In genomic region chr4:73853246-73853704, GRCh38 we compare ENCODE assay signal across 11 cellular contexts. TPM values are rescaled to one million over a fixed set of nuclear protein-coding genes. Genes with fewer than 3 reads are reported as not detected.
DNase-seq lines count a peak whose midpoint lies in the region; ATAC-seq, FAIRE-seq and TF ChIP-seq lines count a peak whose summit lies in the region.
"Had no signal": no experiment of that assay in that cellular context is flagged by ENCODE, and none has a peak within 500 bp of the region (broad histone marks: within the 10 kb centered on the region; RNA-seq: fewer than 3 reads in every experiment).

Gene PF4V1, plus strand, starts transcription at chr4:73853296. Its CDS starts 67 bp downstream, at chr4:73853363.

- WGBS in pancreas, 2 donors: 18 to 20% methylated on average over 22 of the region's 22 CpGs

- H3K4me1 ChIP-seq in SJCRH30 (no peaks in the 10 kb centered on the region), pancreas (no peaks in the 10 kb centered on the region)

- DNase-seq in AG10803 (ENCODE audit: low read depth) (no peak), SJCRH30 (peak; percentile 34 to 44), fibroblast of villous mesenchyme (ENCODE audit: low read depth) (no peak), pancreas (peak in 5 of 6 donors; percentile 12 to 76 (median 43)), NCI-H1105 treated with DMSO at 0.1 percent for 48 hours (lab: John Stamatoyannopoulos, UW) (no peak), cerebellum (ENCODE audit: low spot score) (no peak), NCI-H2171 treated with DMSO at 0.1 percent for 48 hours (lab: John Stamatoyannopoulos, UW) (no peak)
- no peak for DNase-seq in stimulated activated CD4-positive, alpha-beta T cell treated with anti-CD3 and anti-CD28 coated beads, Interleukin-12 subunit alpha, Interleukin-12 subunit beta, amount 100 ng/mL, for 4 hours
- DNase-seq: activated T-cell treated with anti-CD3 and anti-CD28 coated beads, Interleukin-2, amount 50 U/mL, for 72 hours; CD4-positive, alpha-beta memory T cell had no signal

- H3K27me3 ChIP-seq in SJCRH30 (no peaks in the 10 kb centered on the region), pancreas (peaks cover 0 to under 1% (median 0%) of the 10 kb centered on the region in 4 donors)

- intact Hi-C loops in pancreas (cut with DNase I): no loop called here

- peak; percentile 42 for TF ChIP-seq CTCF in AG10803 (conservative IDR thresholded peaks at IDR 0.05; ENCODE audit: low read length)
- TF ChIP-seq CTCF in fibroblast of villous mesenchyme (IDR thresholded peaks at IDR 0.05; ENCODE audit: insufficient read depth, low read depth, low read length): peak; percentile 31
- no peak for TF ChIP-seq CTCF in pancreas (IDR thresholded peaks at IDR 0.05)

- H3K27ac ChIP-seq in SJCRH30 (no peak within 1 kb of the TSS), pancreas (no peak within 1 kb of the TSS)

- FAIRE-seq in pancreas (lab: Jason Lieb, UNC): no peak

- H3K36me3 ChIP-seq in SJCRH30: no peaks in the 10 kb centered on the region
- H3K36me3 ChIP-seq in pancreas: no peaks in the 10 kb centered on the region

- H3K9me3 ChIP-seq in SJCRH30 (replicated peaks) (no peaks in the 10 kb centered on the region; the same call in 1 of the 2 replicates), pancreas (no peaks in the 10 kb centered on the region)

- ATAC-seq in pancreas: peak; percentile 52 to 76 (median 64)
- ATAC-seq: activated T-cell treated with anti-CD3 and anti-CD28 coated beads, Interleukin-2, amount 50 U/mL, for 72 hours had no signal

- peak within 1 kb of the TSS; percentile 41 for H3K4me3 ChIP-seq in AG10803 (ENCODE audit: low read length)
- no peak within 1 kb of the TSS for H3K4me3 ChIP-seq in SJCRH30
- peak within 1 kb of the TSS; percentile 20 for H3K4me3 ChIP-seq in fibroblast of villous mesenchyme (ENCODE audit: low read depth, low read length)
- peak within 1 kb of the TSS in 1 of 4 donors; percentile 33 for H3K4me3 ChIP-seq in pancreas

RNA-seq across cellular contexts. Expression of gene PF4V1, which starts in this region (rescaled TPM):
- total RNA-seq in SJCRH30 (2014; rRNA removed; shearing (Covaris generic)): not detected in 2 replicates
- total RNA-seq in fibroblast of villous mesenchyme: not detected in 2 replicates
- under 1 TPM in 1 of 6 donors, not detected in 5; 0.53 TPM for total RNA-seq in pancreas
- polyA plus RNA-seq in pancreas: not detected
- not detected for total RNA-seq in cerebellum
- total RNA-seq: activated T-cell treated with anti-CD3 and anti-CD28 coated beads, Interleukin-2, amount 50 U/mL, for 72 hours; CD4-positive, alpha-beta memory T cell; lower leg skin had no signal
- polyA plus RNA-seq: CD4-positive, alpha-beta memory T cell had no signal

Comparison
In these comparisons a context has a peak if more than half of its experiments do, and no peak if none do; other contexts are left out.
1. Peak in DNase-seq in SJCRH30; RNA of the gene not detected or under 1 TPM.
2. Peak in DNase-seq and ATAC-seq in pancreas; RNA of the gene not detected or under 1 TPM.
3. CTCF ChIP-seq: peak in AG10803 (single experiment) and fibroblast of villous mesenchyme (single experiment); none in pancreas (0 of 4).